ENCODE assay signal across 23 cellular contexts in genomic region chr16:88846088-88846487, GRCh38. TPM values are rescaled to one million over a fixed set of nuclear protein-coding genes. Genes with fewer than 3 reads are reported as not detected.
"Had no signal": no experiment of that assay in that cellular context is flagged by ENCODE, and none has a peak within 500 bp of the region (broad histone marks: within the 10 kb centered on the region; RNA-seq: fewer than 3 reads in every experiment).

No MANE protein-coding gene starts in this region.

- H3K4me1 ChIP-seq: adrenal gland, esophagus muscularis mucosa, neural progenitor cell, pancreas, stomach had no signal

- H3K9ac ChIP-seq: neural progenitor cell had no signal

- H3K4me3 Mint-ChIP-seq: activated CD8-positive, alpha-beta memory T cell treated with anti-CD3 and anti-CD28 coated beads, Interleukin-2, amount 10 ng/mL, durations not matched to agents 7 days and 5 days; neural progenitor cell had no signal

- DNase-seq: activated CD4-positive, alpha-beta T cell treated with anti-CD3 and anti-CD28 coated beads for 1 hour; activated CD4-positive, alpha-beta T cell treated with anti-CD3 and anti-CD28 coated beads, Interleukin-2, amount 50 U/mL, for 48 hours; activated CD8-positive, alpha-beta memory T cell treated with anti-CD3 and anti-CD28 coated beads, Interleukin-2, amount 10 ng/mL, durations not matched to agents 7 days and 5 days; activated naive CD4-positive, alpha-beta T cell treated with anti-CD3 and anti-CD28 coated beads, Interleukin-2, amount 50 U/mL, for 16 hours; activated T-cell treated with anti-CD3 and anti-CD28 coated beads, Interleukin-2, amount 50 U/mL, for 1 hour; adrenal gland; head of caudate nucleus; naive B cell; stimulated activated CD4-positive, alpha-beta T cell treated with anti-CD3 and anti-CD28 coated beads, Interleukin-1b, Interleukin-23, amount 100 ng/mL, for 48 hours; stomach had no signal

- H3K36me3 Mint-ChIP-seq: activated CD8-positive, alpha-beta memory T cell treated with anti-CD3 and anti-CD28 coated beads, Interleukin-2, amount 10 ng/mL, durations not matched to agents 7 days and 5 days; naive B cell had no signal

- ATAC-seq: activated CD8-positive, alpha-beta memory T cell treated with anti-CD3 and anti-CD28 coated beads, Interleukin-2, amount 10 ng/mL, durations not matched to agents 7 days and 5 days; pancreas; sciatic nerve had no signal

- H3K9me3 ChIP-seq: adrenal gland, esophagus muscularis mucosa, pancreas, stomach had no signal

- H3K27me3 Mint-ChIP-seq: activated CD8-positive, alpha-beta memory T cell treated with anti-CD3 and anti-CD28 coated beads, Interleukin-2, amount 10 ng/mL, durations not matched to agents 7 days and 5 days; naive B cell had no signal

- H3K36me3 ChIP-seq: neural progenitor cell, pancreas had no signal

- H3K27ac ChIP-seq: adrenal gland, coronary artery, esophagus muscularis mucosa, neural progenitor cell, pancreas, stomach, VCaP had no signal

- FAIRE-seq: frontal cortex, pancreas, urothelium cell line had no signal

- H3K9me3 Mint-ChIP-seq: activated T-helper 2 cell treated with anti-CD3 and anti-CD28 coated beads, Interferon-gamma antibody, Interleukin-2, Interleukin-4, amounts not matched to agents 10 μg/mL and 5 μg/mL and 100 μg/mL, durations not matched to agents 14 hours and 24 hours and 36 hours; naive B cell; neural progenitor cell had no signal

- H2AFZ ChIP-seq: neural progenitor cell had no signal

- H3K4me2 ChIP-seq: neural progenitor cell had no signal

- H3K4me3 ChIP-seq: adrenal gland, coronary artery, esophagus muscularis mucosa, lung, neural progenitor cell, pancreas, stomach had no signal

- H3K27ac Mint-ChIP-seq: activated CD8-positive, alpha-beta memory T cell treated with anti-CD3 and anti-CD28 coated beads, Interleukin-2, amount 10 ng/mL, durations not matched to agents 7 days and 5 days; activated T-helper 2 cell treated with anti-CD3 and anti-CD28 coated beads, Interferon-gamma antibody, Interleukin-2, Interleukin-4, amounts not matched to agents 10 μg/mL and 5 μg/mL and 100 μg/mL, durations not matched to agents 14 hours and 24 hours and 36 hours; naive B cell; neural progenitor cell had no signal

- H3K27me3 ChIP-seq: adrenal gland, esophagus muscularis mucosa, neural progenitor cell, pancreas, stomach had no signal

RNA-seq across cellular contexts. Expression of gene PABPN1L, which starts 20.4 kb away (rescaled TPM):
- total RNA-seq: activated CD8-positive, alpha-beta memory T cell treated with anti-CD3 and anti-CD28 coated beads, Interleukin-2, amount 10 ng/mL, durations not matched to agents 7 days and 5 days; activated T-helper 2 cell treated with anti-CD3 and anti-CD28 coated beads, Interferon-gamma antibody, Interleukin-2, Interleukin-4, amounts not matched to agents 10 μg/mL and 5 μg/mL and 100 μg/mL, durations not matched to agents 14 hours and 24 hours and 36 hours; cardiac septum; esophagus muscularis mucosa; frontal cortex; lung; mononuclear cell; sciatic nerve; stomach; T-helper 1 cell treated with Interleukin-12 subunit alpha and Interleukin-12 subunit beta and Interleukin-4 antibody, amounts not matched to agents 30 ng/mL and 1 ng/mL, for 36 hours had no signal
